In the genomic region with DNA sequence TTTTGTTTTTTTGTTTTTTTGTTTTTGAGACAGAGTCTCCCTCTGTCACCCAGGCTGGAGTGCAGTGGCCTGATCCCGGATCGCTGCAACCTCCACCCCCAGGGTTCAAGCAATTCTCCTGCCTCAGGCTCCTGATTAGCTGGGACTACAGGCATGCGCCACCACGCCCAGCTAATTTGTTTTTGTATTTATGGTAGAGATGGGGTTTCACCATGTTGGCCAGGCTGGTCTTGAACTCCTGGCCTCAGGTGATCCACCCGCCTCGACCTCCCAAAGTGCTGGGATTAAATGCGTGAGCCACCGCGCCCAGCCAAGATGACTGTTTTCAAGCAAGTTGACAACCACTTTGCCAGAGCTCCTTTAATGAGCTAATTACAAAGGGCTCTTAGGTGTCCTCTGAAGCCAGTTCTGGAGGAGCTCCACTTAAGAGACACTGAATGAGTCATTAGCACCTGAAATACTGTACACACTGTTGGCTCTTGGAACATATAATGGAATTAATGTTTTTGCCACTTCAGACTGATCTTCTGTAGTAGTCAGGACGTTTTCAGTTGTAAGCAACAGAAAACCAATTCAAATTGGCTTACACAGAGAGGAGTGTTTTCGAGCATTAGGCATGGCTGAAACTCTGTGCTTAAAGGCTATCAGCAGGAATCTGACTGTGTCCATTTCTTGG, we compare ENCODE assay signal across 1 cellular context.
A peak's percentile ranks its signal among the peaks of the same experiment; 100 is the strongest.
TF ChIP-seq lines count a peak whose summit lies in the region.

No MANE protein-coding gene starts in this region.

TF ChIP-seq in K562, 482 proteins besides CTCF, POLR2A, EP300 and RAD21 (continued from another document):
- TF ChIP-seq, protein P1, sequence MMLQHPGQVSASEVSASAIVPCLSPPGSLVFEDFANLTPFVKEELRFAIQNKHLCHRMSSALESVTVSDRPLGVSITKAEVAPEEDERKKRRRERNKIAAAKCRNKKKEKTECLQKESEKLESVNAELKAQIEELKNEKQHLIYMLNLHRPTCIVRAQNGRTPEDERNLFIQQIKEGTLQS (IDR thresholded peaks at IDR 0.05), result peak; percentile 45; the same call in 1 of the 2 replicates
- TF ChIP-seq, protein P1 (CRISPR knock-in tag; conservative IDR thresholded peaks at IDR 0.05), result no peak
TF ChIP-seq in K562: peak in this region for 1.
